Comparison of ENCODE assay signal across 1 cellular context in genomic region chr10:110225756-110226554, GRCh38.
TF ChIP-seq lines count a peak whose summit lies in the region.

No MANE protein-coding gene starts in this region.

TF ChIP-seq in K562, 482 proteins besides CTCF, POLR2A, EP300 and RAD21 (continued from another document and continues in another):
- peak in 1 of 2 experiments; percentile 94 for TF ChIP-seq AFF1 (IDR thresholded peaks at IDR 0.05; ENCODE audit: low read depth in 1 of 2, partially characterized antibody in 2 of 2)
- TF ChIP-seq NR4A1 (CRISPR knock-in tag; IDR thresholded peaks at IDR 0.05) = 0 out of 2 replicates have a peak, but pooled peaks have one; percentile 21
- 0 out of 2 replicates have a peak, but pooled peaks have one; percentile 43 for TF ChIP-seq NR4A1 (tag; IDR thresholded peaks at IDR 0.05)
- peak; percentile 71 for TF ChIP-seq GABPA (tag; conservative IDR thresholded peaks at IDR 0.05; ENCODE audit: low read depth)
- TF ChIP-seq NONO (IDR thresholded peaks at IDR 0.05; ENCODE audit: low read depth in 2 of 2, low read length in 1 of 2) = peak in 1 of 2 experiments; percentile 82; a peak in 2 of 4 replicates
- TF ChIP-seq POLR2G (IDR thresholded peaks at IDR 0.05; ENCODE audit: low read depth, low read length) = peak; percentile 84
- TF ChIP-seq L3MBTL2 (IDR thresholded peaks at IDR 0.05) = no peak
- TF ChIP-seq MTA1 (IDR thresholded peaks at IDR 0.05; ENCODE audit: borderline replicate concordance) = peak; percentile 72
- TF ChIP-seq MAX (CRISPR knock-in tag; IDR thresholded peaks at IDR 0.05) = peak; percentile 54; the same call in 1 of the 2 replicates
- peak; percentile 44 to 59; a peak in 1 of 4 replicates for TF ChIP-seq SIN3A (IDR thresholded peaks at IDR 0.05; ENCODE audit: borderline replicate concordance in 2 of 2, control insufficient read depth in 1 of 2, low read depth in 2 of 2, low read length in 2 of 2)
- peak; percentile 97; the same call in 1 of the 2 replicates for TF ChIP-seq ETS1 (conservative IDR thresholded peaks at IDR 0.05; ENCODE audit: control insufficient read depth, low read depth, low read length)
- no peak for TF ChIP-seq NFYB (IDR thresholded peaks at IDR 0.05; ENCODE audit: extremely low read depth, insufficient read length)
- 0 out of 2 replicates have a peak, but pooled peaks have one; percentile 9 for TF ChIP-seq DEAF1 (CRISPR knock-in tag; IDR thresholded peaks at IDR 0.05)
- TF ChIP-seq CHD1 (IDR thresholded peaks at IDR 0.05; ENCODE audit: low read length) = peak; percentile 38
- peak; percentile 59 for TF ChIP-seq E2F8 (IDR thresholded peaks at IDR 0.05; ENCODE audit: low read depth, partially characterized antibody)
- TF ChIP-seq ZNF143 (CRISPR knock-in tag; IDR thresholded peaks at IDR 0.05) = peak; percentile 86
- TF ChIP-seq TSHZ1 (CRISPR knock-in tag; IDR thresholded peaks at IDR 0.05) = no peak
- TF ChIP-seq NKRF (IDR thresholded peaks at IDR 0.05; ENCODE audit: borderline replicate concordance) = peak; percentile 68; the same call in 1 of the 2 replicates
- TF ChIP-seq ZBTB12 (CRISPR knock-in tag; IDR thresholded peaks at IDR 0.05) = peak; percentile 58
- TF ChIP-seq ZMIZ1 (IDR thresholded peaks at IDR 0.05; ENCODE audit: low read depth in 2 of 2, low read length in 2 of 2) = 0 out of 4 replicates have a peak, but pooled peaks of 1 of the 2 experiments have one; percentile 10
- 0 out of 2 replicates have a peak, but pooled peaks have one; percentile 60 for TF ChIP-seq ARID4B (CRISPR knock-in tag; IDR thresholded peaks at IDR 0.05)
